ENCODE assay signal across 3 cellular contexts in the genomic region with DNA sequence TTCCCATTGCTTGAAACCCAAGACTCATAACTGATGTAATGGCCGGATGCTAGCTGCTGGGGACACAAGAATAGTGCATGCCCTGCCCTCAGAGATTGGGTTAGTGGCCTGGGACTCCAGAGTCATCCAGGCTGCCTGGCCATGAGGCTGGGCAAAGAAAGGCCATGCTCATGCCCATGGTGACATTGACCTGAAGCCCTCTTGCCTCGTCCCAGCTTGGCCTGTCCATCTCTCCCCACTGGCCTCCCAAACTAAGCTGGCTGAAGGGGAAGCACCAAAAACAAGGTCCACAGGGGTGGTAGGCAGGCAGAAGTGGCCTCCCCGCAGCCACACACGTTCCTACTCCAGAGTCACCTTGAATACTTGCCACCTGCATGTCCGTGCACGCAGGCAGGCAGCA.
"Had no signal": no experiment of that assay in that cellular context is flagged by ENCODE, and none has a peak within 500 bp of the region (broad histone marks: within the 10 kb centered on the region; RNA-seq: fewer than 3 reads in every experiment).

No MANE protein-coding gene starts in this region.

- H3K4me3 ChIP-seq: GM12878 had no signal

- ATAC-seq: GM12878 had no signal

- DNase-seq: GDM1, GF-D8 had no signal
